Comparison of ENCODE assay signal across 1 cellular context in the genomic region with DNA sequence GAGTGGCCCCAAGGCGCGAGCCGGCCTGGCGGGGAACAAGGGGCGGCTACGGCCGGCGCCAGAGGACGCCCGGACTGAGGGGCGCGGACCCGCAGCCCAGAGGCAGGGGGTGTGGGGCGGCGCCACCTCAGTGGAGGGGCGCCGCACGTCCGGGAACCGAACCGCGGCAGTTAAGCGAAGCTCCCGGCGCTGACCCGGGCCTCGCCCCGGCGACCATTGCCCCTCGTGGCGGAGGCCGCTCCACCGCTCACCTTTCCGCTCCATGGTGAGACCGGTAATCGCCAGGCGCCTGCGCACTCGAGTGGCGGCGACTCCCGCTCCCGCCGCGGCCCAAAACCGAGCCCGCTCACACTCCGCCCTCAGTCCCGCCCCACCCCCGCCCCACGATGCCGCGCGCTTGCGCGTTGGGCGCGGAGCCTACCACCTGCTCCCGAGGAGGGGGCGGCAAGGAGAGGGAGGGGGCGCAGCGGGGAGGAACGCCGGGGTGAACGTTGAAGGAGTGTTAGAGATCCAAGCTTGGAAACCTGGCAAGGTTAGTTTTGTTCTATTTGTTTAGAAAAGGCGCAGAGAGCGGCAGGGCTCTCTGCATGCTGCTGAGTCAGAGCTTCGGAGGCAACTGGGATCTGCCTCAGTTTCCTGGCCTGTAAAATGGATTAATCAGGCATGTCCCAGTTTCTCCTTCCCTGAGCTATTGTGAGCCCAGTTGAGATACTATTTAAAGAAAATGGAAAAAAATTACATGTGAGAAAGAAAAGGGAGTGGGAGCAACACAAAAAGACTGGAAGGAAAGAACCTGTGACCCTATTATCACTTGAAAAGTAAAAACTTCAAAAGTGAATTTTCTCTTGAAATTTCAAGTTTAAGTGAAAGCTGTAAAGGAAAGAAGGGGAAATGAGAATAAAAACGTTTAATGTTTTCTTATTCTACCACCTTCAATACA.
TF ChIP-seq lines count a peak whose summit lies in the region.

TSS of gene SRPK1 (minus strand) at position 306 of the 940 bp plus-strand sequence. CDS start at position 264, 42 bp downstream.

TF ChIP-seq in HepG2, 621 proteins besides CTCF, POLR2A, EP300 and RAD21 (continued from another document and continues in another):
- TF ChIP-seq, protein P1, sequence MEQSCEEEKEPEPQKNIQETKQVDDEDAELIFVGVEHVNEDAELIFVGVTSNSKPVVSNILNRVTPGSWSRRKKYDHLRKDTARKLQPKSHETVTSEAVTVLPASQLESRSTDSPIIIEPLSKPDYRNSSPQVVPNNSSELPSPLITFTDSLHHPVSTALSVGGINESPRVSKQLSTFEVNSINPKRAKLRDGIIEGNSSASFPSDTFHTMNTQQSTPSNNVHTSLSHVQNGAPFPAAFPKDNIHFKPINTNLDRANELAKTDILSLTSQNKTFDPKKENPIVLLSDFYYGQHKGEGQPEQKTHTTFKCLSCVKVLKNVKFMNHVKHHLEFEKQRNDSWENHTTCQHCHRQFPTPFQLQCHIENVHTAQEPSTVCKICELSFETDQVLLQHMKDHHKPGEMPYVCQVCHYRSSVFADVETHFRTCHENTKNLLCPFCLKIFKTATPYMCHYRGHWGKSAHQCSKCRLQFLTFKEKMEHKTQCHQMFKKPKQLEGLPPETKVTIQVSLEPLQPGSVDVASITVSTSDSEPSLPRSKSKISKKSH (CRISPR knock-in tag; IDR thresholded peaks at IDR 0.05; ENCODE audit: borderline replicate concordance) = peak; percentile 95
- TF ChIP-seq ZFAT (CRISPR knock-in tag; conservative IDR thresholded peaks at IDR 0.05) (0 out of 2 replicates have a peak, but pooled peaks have one; percentile 60), SOX6 (IDR thresholded peaks at IDR 0.05) (no peak), SOX6 (CRISPR knock-in tag; IDR thresholded peaks at IDR 0.05) (peak; percentile 61), ZNF770 (CRISPR knock-in tag; IDR thresholded peaks at IDR 0.05) (peak; percentile 34; the same call in 1 of the 2 replicates), MBD4 (IDR thresholded peaks at IDR 0.05; ENCODE audit: borderline replicate concordance, low read length) (no peak), ZSCAN22 (CRISPR knock-in tag; IDR thresholded peaks at IDR 0.05) (no peak), ZNF33B (CRISPR knock-in tag; IDR thresholded peaks at IDR 0.05) (peak; percentile 76; the same call in 1 of the 2 replicates), PPARG (CRISPR knock-in tag; conservative IDR thresholded peaks at IDR 0.05) (no peak; the same call in 1 of the 2 replicates), RFXANK (CRISPR knock-in tag; IDR thresholded peaks at IDR 0.05) (0 out of 2 replicates have a peak, but pooled peaks have one; percentile 54), SNRNP70 (IDR thresholded peaks at IDR 0.05; ENCODE audit: low read depth, low read length) (no peak), ARNTL (CRISPR knock-in tag; IDR thresholded peaks at IDR 0.05) (no peak; the same call in 1 of the 2 replicates), SMAD9 (CRISPR knock-in tag; IDR thresholded peaks at IDR 0.05) (no peak), CREB3 (CRISPR knock-in tag; IDR thresholded peaks at IDR 0.05) (no peak), SMARCE1 (IDR thresholded peaks at IDR 0.05; ENCODE audit: borderline replicate concordance) (no peak), ZNF772 (CRISPR knock-in tag; IDR thresholded peaks at IDR 0.05) (peak; percentile 87; the same call in 1 of the 2 replicates), ZNF331 (CRISPR knock-in tag; IDR thresholded peaks at IDR 0.05) (peak; percentile 90), AKAP8 (CRISPR knock-in tag; IDR thresholded peaks at IDR 0.05) (peak; percentile 69; the same call in 1 of the 2 replicates), ZNF512B (CRISPR knock-in tag; IDR thresholded peaks at IDR 0.05; ENCODE audit: borderline replicate concordance) (no peak), ZNF431 (CRISPR knock-in tag; IDR thresholded peaks at IDR 0.05; ENCODE audit: borderline replicate concordance, low read depth) (peak; percentile 56; the same call in 1 of the 2 replicates), MXD4 (CRISPR knock-in tag; IDR thresholded peaks at IDR 0.05) (peak; percentile 91), NCOA2 (CRISPR knock-in tag; IDR thresholded peaks at IDR 0.05) (peak; percentile 46; the same call in 1 of the 2 replicates), KMT2B (CRISPR knock-in tag; IDR thresholded peaks at IDR 0.05) (peak; percentile 79), MTA3 (CRISPR knock-in tag; IDR thresholded peaks at IDR 0.05) (no peak), USF2 (IDR thresholded peaks at IDR 0.05; ENCODE audit: low read depth, low read length) (no peak), USF2 (CRISPR knock-in tag; IDR thresholded peaks at IDR 0.05; ENCODE audit: borderline replicate concordance) (peak; percentile 39; the same call in 1 of the 2 replicates), GLI4 (CRISPR knock-in tag; IDR thresholded peaks at IDR 0.05; ENCODE audit: borderline replicate concordance) (no peak; the same call in 1 of the 2 replicates), ZNF101 (CRISPR knock-in tag; IDR thresholded peaks at IDR 0.05; ENCODE audit: borderline replicate concordance, low read depth) (no peak; the same call in 1 of the 2 replicates), ZNF619 (CRISPR knock-in tag; IDR thresholded peaks at IDR 0.05) (peak; percentile 82; the same call in 1 of the 2 replicates), ZNF264 (CRISPR knock-in tag; IDR thresholded peaks at IDR 0.05) (no peak), HDAC6 (IDR thresholded peaks at IDR 0.05; ENCODE audit: low read depth, low read length) (no peak), ZBTB1 (CRISPR knock-in tag; IDR thresholded peaks at IDR 0.05; ENCODE audit: borderline replicate concordance) (no peak), RAD51 (IDR thresholded peaks at IDR 0.05; ENCODE audit: borderline replicate concordance) (no peak), RFXAP (CRISPR knock-in tag; IDR thresholded peaks at IDR 0.05; ENCODE audit: borderline replicate concordance) (peak; percentile 84; the same call in 1 of the 2 replicates), NAIF1 (CRISPR knock-in tag; IDR thresholded peaks at IDR 0.05; ENCODE audit: borderline replicate concordance) (peak; percentile 42; the same call in 1 of the 2 replicates), THRA (CRISPR knock-in tag; IDR thresholded peaks at IDR 0.05; ENCODE audit: borderline replicate concordance) (peak; percentile 54; the same call in 1 of the 2 replicates), ZNF121 (CRISPR knock-in tag; IDR thresholded peaks at IDR 0.05) (peak; percentile 31; the same call in 1 of the 2 replicates), MTF1 (CRISPR knock-in tag; IDR thresholded peaks at IDR 0.05) (no peak; the same call in 1 of the 2 replicates), FIP1L1 (IDR thresholded peaks at IDR 0.05; ENCODE audit: borderline replicate concordance, insufficient read depth, low read depth, low read length) (no peak), FOXM1 (CRISPR knock-in tag; IDR thresholded peaks at IDR 0.05) (0 out of 2 replicates have a peak, but pooled peaks have one; percentile 69), PHB2 (IDR thresholded peaks at IDR 0.05; ENCODE audit: partially characterized antibody) (no peak), RBM39 (IDR thresholded peaks at IDR 0.05; ENCODE audit: low read depth, low read length, poor library complexity, severe bottlenecking) (peak; percentile 52), NPAS2 (CRISPR knock-in tag; IDR thresholded peaks at IDR 0.05; ENCODE audit: borderline replicate concordance) (no peak), ZNF567 (CRISPR knock-in tag; IDR thresholded peaks at IDR 0.05; ENCODE audit: borderline replicate concordance) (peak; percentile 72; the same call in 1 of the 2 replicates)
- TF ChIP-seq, protein P2, sequence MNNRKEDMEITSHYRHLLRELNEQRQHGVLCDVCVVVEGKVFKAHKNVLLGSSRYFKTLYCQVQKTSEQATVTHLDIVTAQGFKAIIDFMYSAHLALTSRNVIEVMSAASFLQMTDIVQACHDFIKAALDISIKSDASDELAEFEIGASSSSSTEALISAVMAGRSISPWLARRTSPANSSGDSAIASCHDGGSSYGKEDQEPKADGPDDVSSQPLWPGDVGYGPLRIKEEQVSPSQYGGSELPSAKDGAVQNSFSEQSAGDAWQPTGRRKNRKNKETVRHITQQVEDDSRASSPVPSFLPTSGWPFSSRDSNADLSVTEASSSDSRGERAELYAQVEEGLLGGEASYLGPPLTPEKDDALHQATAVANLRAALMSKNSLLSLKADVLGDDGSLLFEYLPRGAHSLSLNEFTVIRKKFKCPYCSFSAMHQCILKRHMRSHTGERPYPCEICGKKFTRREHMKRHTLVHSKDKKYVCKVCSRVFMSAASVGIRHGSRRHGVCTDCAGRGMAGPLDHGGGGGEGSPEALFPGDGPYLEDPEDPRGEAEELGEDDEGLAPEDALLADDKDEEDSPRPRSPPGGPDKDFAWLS (CRISPR knock-in tag; IDR thresholded peaks at IDR 0.05; ENCODE audit: borderline replicate concordance) = no peak
- TF ChIP-seq, protein P3, sequence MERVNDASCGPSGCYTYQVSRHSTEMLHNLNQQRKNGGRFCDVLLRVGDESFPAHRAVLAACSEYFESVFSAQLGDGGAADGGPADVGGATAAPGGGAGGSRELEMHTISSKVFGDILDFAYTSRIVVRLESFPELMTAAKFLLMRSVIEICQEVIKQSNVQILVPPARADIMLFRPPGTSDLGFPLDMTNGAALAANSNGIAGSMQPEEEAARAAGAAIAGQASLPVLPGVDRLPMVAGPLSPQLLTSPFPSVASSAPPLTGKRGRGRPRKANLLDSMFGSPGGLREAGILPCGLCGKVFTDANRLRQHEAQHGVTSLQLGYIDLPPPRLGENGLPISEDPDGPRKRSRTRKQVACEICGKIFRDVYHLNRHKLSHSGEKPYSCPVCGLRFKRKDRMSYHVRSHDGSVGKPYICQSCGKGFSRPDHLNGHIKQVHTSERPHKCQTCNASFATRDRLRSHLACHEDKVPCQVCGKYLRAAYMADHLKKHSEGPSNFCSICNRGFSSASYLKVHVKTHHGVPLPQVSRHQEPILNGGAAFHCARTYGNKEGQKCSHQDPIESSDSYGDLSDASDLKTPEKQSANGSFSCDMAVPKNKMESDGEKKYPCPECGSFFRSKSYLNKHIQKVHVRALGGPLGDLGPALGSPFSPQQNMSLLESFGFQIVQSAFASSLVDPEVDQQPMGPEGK (CRISPR knock-in tag; IDR thresholded peaks at IDR 0.05) = peak; percentile 99
